Comparison of ENCODE assay signal across 8 cellular contexts in genomic region chr15:70099966-70100494, GRCh38. TPM values are rescaled to one million over a fixed set of nuclear protein-coding genes. Genes with fewer than 3 reads are reported as not detected.
DNase-seq lines count a peak whose midpoint lies in the region; ATAC-seq and TF ChIP-seq lines count a peak whose summit lies in the region.

No MANE protein-coding gene starts in this region.

- ATAC-seq in activated CD4-positive, alpha-beta T cell treated with anti-CD3 and anti-CD28 coated beads for 36 hours = no peak
- ATAC-seq in GM19452 (IDR thresholded peaks at IDR 0.05; ENCODE audit: unreplicated experiment) = no peak

- H3K9me3 Mint-ChIP-seq in activated CD4-positive, alpha-beta T cell treated with anti-CD3 and anti-CD28 coated beads for 36 hours (ENCODE audit: low read depth) = no peaks in the 10 kb centered on the region

- TF ChIP-seq CTCF in ovary (IDR thresholded peaks at IDR 0.05) = no peak

- H3K27me3 ChIP-seq in SJSA1 (replicated peaks) = no peaks in the 10 kb centered on the region
- no peaks in the 10 kb centered on the region for H3K27me3 ChIP-seq in duodenal mucosa (ENCODE audit: control insufficient read depth in 1 of 2, insufficient read depth in 2 of 2, low read length in 2 of 2)
- no peaks in the 10 kb centered on the region for H3K27me3 ChIP-seq in ovary

- peak overlapping the region; percentile 31 for H3K4me3 ChIP-seq in SJSA1
- peak overlapping the region; percentile 46 to 57 for H3K4me3 ChIP-seq in duodenal mucosa (ENCODE audit: low read depth in 1 of 2, low read length in 2 of 2)
- peak overlapping the region; percentile 12 for H3K4me3 ChIP-seq in ovary

- no peaks in the 10 kb centered on the region for H3K9me3 ChIP-seq in SJSA1 (replicated peaks)
- H3K9me3 ChIP-seq in duodenal mucosa (ENCODE audit: control insufficient read depth in 1 of 2, low read length in 2 of 2) = no peaks in the 10 kb centered on the region
- no peaks in the 10 kb centered on the region for H3K9me3 ChIP-seq in ovary

- TF ChIP-seq POLR2A in ovary (IDR thresholded peaks at IDR 0.05) = no peak

- DNase-seq in activated CD4-positive, alpha-beta T cell treated with anti-CD3 and anti-CD28 coated beads for 36 hours = peak; percentile 49
- DNase-seq in activated CD4-positive, alpha-beta T cell treated with anti-CD3 and anti-CD28 coated beads, Interleukin-2, amount 50 U/mL, for 1 hour = no peak
- no peak for DNase-seq in SJSA1 (ENCODE audit: low read depth in 1 of 2, low spot score in 2 of 2)
- DNase-seq in ovary = peak in 2 of 5 donors; percentile 46 to 49
- no peak for DNase-seq in SHP77 treated with DMSO at 0.1 percent for 48 hours (lab: John Stamatoyannopoulos, UW)
- DNase-seq in GM03348 (ENCODE audit: low spot score) = no peak

- H3K9ac ChIP-seq in duodenal mucosa (ENCODE audit: low read depth in 1 of 2, low read length in 2 of 2) = peak overlapping the region in 1 of 2 donors; percentile 20

- TF ChIP-seq EP300 in ovary (IDR thresholded peaks at IDR 0.05) = no peak

- H3K27ac ChIP-seq in SJSA1 (no peak overlapping the region), duodenal mucosa (ENCODE audit: low read depth, low read length) (no peak overlapping the region), ovary (peak overlapping the region in 1 of 2 donors; percentile 69)

- H3K27ac Mint-ChIP-seq in activated CD4-positive, alpha-beta T cell treated with anti-CD3 and anti-CD28 coated beads for 36 hours = peak overlapping the region; percentile 63

- 1 to 2% (median 1%) methylated on average over 17 of the region's 17 CpGs for whole genome bisulfite sequencing in ovary, 3 donors

- peaks cover 13% of the 10 kb centered on the region for H3K27me3 Mint-ChIP-seq in activated CD4-positive, alpha-beta T cell treated with anti-CD3 and anti-CD28 coated beads for 36 hours

- peaks cover 34% of the 10 kb centered on the region for H3K4me1 ChIP-seq in SJSA1 (replicated peaks)
- peaks cover 26 to 36% of the 10 kb centered on the region in 2 donors for H3K4me1 ChIP-seq in duodenal mucosa (ENCODE audit: control insufficient read depth in 1 of 2, insufficient read depth in 2 of 2, low read length in 2 of 2)
- peaks cover 17% of the 10 kb centered on the region for H3K4me1 ChIP-seq in ovary (ENCODE audit: insufficient read depth)

- peaks cover 6% of the 10 kb centered on the region for H3K36me3 Mint-ChIP-seq in activated CD4-positive, alpha-beta T cell treated with anti-CD3 and anti-CD28 coated beads for 36 hours (ENCODE audit: low read depth)

- intact Hi-C loops in activated CD4-positive, alpha-beta T cell treated with anti-CD3 and anti-CD28 coated beads for 36 hours (cut with DNase I, micrococcal nuclease) = loop anchor here (1.0 to 10.0 kb wide), 24 partner anchors 42 to 1823 kb away; partner anchors contain the start of genes FEM1B (in 1 of the 2), GLCE (in 1 of the 2), KIF23 (in 1 of the 2) and RPLP1 (in 1 of the 2)
- intact Hi-C loops in ovary (cut with DNase I) = loop anchor here in 2 of 4 donors (5.0 to 10.0 kb wide), 2 partner anchors 52 to 155 kb away; no protein-coding TSS in a partner anchor

- POLR2A ChIA-PET in activated CD4-positive, alpha-beta T cell treated with anti-CD3 and anti-CD28 coated beads for 36 hours (lab: Charles Lee) = interaction anchor here (0.5 to 0.7 kb wide), 4 partner anchors 42 to 517 kb away, joined by 3 to 9 read pairs (median 3); no protein-coding TSS in a partner anchor

- peaks cover 17% of the 10 kb centered on the region for H3K4me1 Mint-ChIP-seq in activated CD4-positive, alpha-beta T cell treated with anti-CD3 and anti-CD28 coated beads for 36 hours

- H3K4me3 Mint-ChIP-seq in activated CD4-positive, alpha-beta T cell treated with anti-CD3 and anti-CD28 coated beads for 36 hours = peak overlapping the region; percentile 91

- CTCF ChIA-PET in activated CD4-positive, alpha-beta T cell treated with anti-CD3 and anti-CD28 coated beads for 36 hours (lab: Charles Lee) = interaction anchor here (1.2 to 1.3 kb wide), 2 partner anchors 42 to 376 kb away, joined by 3 read pairs; no protein-coding TSS in a partner anchor

- peaks cover 16% of the 10 kb centered on the region for H3K36me3 ChIP-seq in SJSA1
- no peaks in the 10 kb centered on the region for H3K36me3 ChIP-seq in duodenal mucosa (ENCODE audit: control insufficient read depth in 1 of 2, insufficient read depth in 2 of 2, low read length in 2 of 2)
- H3K36me3 ChIP-seq in ovary = no peaks in the 10 kb centered on the region

RNA-seq across cellular contexts. Expression of gene TLE3, which starts 2.3 kb away (rescaled TPM):
- 10 to 100 TPM; 89.2 to 97.6 TPM for total RNA-seq in activated CD4-positive, alpha-beta T cell treated with anti-CD3 and anti-CD28 coated beads for 36 hours
- 35.2 and 36.0 TPM in 2 replicates for total RNA-seq in SJSA1 (2014; rRNA removed; shearing (Covaris generic))
- 10 to 100 TPM; 53.9 to 70.8 (median 62.4) TPM for total RNA-seq in ovary
- polyA plus RNA-seq in ovary = 10 to 100 TPM; 17.5 to 24.4 TPM
